Comparison of ENCODE assay signal across 1 cellular context in the genomic region with DNA sequence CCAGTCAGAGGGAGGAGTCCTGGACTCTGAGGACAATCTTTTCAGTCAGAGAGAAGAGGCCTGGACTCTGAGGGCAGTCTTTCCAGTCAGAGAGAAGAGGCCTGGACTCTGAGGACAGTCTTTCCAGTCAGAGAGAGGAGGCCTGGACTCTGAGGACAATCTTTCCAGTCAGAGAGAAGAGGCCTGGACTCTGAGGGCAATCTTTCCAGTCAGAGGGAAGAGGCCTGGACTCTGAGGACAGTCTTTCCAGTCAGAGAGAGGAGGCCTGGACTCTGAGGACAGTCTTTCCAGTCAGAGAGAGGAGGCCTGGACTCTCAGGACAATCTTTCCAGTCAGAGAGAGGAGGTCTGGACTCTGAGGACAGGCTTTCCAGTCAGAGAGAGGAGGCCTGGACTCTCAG. TPM values are rescaled to one million over a fixed set of nuclear protein-coding genes. Genes with fewer than 3 reads are reported as not detected.
"Had no signal": no experiment of that assay in that cellular context is flagged by ENCODE, and none has a peak within 500 bp of the region (broad histone marks: within the 10 kb centered on the region; RNA-seq: fewer than 3 reads in every experiment).

No MANE protein-coding gene starts in this region.

RNA-seq across cellular contexts. Expression of a gene that starts 26.5 kb away (rescaled TPM):
- total RNA-seq: SJCRH30 had no signal
